Comparison of ENCODE assay signal across 23 cellular contexts in the genomic region with DNA sequence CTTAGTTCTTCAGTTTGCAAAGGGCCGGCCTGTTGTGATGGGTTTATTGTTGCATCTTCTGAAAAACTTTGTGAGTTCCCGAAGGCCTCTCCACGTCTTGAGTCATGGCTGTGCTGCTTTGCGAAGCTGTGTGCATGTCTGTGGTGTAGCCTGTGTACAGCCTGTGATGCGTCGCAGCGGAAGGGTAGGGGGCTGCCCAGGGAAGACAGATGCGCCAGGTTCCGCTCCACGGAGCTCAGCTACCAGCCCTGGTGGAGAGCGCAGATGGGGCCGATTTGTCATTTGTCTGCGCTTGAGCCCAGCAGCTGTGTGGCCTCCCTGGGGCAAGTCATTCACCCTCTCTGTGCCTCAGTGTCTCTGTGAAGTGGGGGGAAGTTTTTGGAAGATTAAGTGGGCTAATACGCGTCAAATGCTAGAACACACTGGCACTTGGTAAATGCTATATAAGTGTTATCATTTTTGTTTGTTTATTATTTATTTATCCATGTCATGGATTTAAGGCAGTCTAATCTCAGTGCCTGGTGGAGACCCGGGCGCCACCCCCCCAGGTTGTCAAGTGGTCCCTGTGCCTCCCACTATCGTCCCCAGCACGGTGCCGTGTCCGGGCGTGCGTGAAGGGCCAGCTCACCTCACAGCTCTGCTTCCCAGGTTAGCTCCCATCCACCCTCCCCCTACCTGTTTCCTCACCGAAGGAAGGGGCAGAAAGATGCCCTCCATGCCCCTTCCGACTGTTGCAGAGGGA. TPM values are rescaled to one million over a fixed set of nuclear protein-coding genes. Genes with fewer than 3 reads are reported as not detected.
DNase-seq lines count a peak whose midpoint lies in the region; ATAC-seq and TF ChIP-seq lines count a peak whose summit lies in the region.
"Had no signal": no experiment of that assay in that cellular context is flagged by ENCODE, and none has a peak within 500 bp of the region (broad histone marks: within the 10 kb centered on the region; RNA-seq: fewer than 3 reads in every experiment).

No MANE protein-coding gene starts in this region.

- no peak for ATAC-seq in natural killer cell
- ATAC-seq: activated CD8-positive, alpha-beta memory T cell treated with anti-CD3 and anti-CD28 coated beads, Interleukin-2, amount 10 ng/mL, durations not matched to agents 7 days and 5 days; activated naive CD4-positive, alpha-beta T cell treated with anti-CD3 and anti-CD28 coated beads, Interleukin-2, amount 50 U/mL, for 72 hours; GM23338; Right ventricle myocardium inferior had no signal

- H3K4me1 Mint-ChIP-seq in brain (peaks cover 54% of the 10 kb centered on the region), natural killer cell (peaks cover 0 to 4% of the 10 kb centered on the region in 2 donors)
- peaks cover 2% of the 10 kb centered on the region for H3K4me1 Mint-ChIP-seq in T-helper 2 cell treated with Interferon-gamma antibody and Interleukin-4, amounts not matched to agents 5 μg/mL and 100 μg/mL, for 36 hours (ENCODE audit: low read depth)
- H3K4me1 Mint-ChIP-seq: activated CD8-positive, alpha-beta memory T cell treated with anti-CD3 and anti-CD28 coated beads, Interleukin-2, amount 10 ng/mL, durations not matched to agents 7 days and 5 days; central memory CD8-positive, alpha-beta T cell had no signal

- H3K4me3 Mint-ChIP-seq in brain (no peak overlapping the region), natural killer cell (no peak overlapping the region)
- no peak overlapping the region for H3K4me3 Mint-ChIP-seq in T-helper 2 cell treated with Interferon-gamma antibody and Interleukin-4, amounts not matched to agents 5 μg/mL and 100 μg/mL, for 36 hours
- H3K4me3 Mint-ChIP-seq: activated CD4-positive, alpha-beta T cell treated with anti-CD3 and anti-CD28 coated beads, Interleukin-2, amount 10 ng/mL, durations not matched to agents 7 days and 5 days; activated CD8-positive, alpha-beta memory T cell treated with anti-CD3 and anti-CD28 coated beads, Interleukin-2, amount 10 ng/mL, durations not matched to agents 7 days and 5 days; central memory CD8-positive, alpha-beta T cell; GM23338 had no signal

- intact Hi-C loops in natural killer cell (cut with micrococcal nuclease) = no loop called here

- H3K36me3 Mint-ChIP-seq in brain = peaks cover 20% of the 10 kb centered on the region
- no peaks in the 10 kb centered on the region for H3K36me3 Mint-ChIP-seq in natural killer cell
- H3K36me3 Mint-ChIP-seq in T-helper 2 cell treated with Interferon-gamma antibody and Interleukin-4, amounts not matched to agents 5 μg/mL and 100 μg/mL, for 36 hours (ENCODE audit: low read depth) = no peaks in the 10 kb centered on the region
- H3K36me3 Mint-ChIP-seq: activated CD8-positive, alpha-beta memory T cell treated with anti-CD3 and anti-CD28 coated beads, Interleukin-2, amount 10 ng/mL, durations not matched to agents 7 days and 5 days; activated naive CD4-positive, alpha-beta T cell treated with anti-CD3 and anti-CD28 coated beads, Interleukin-2, amount 50 U/mL, for 72 hours had no signal

- H3K27ac Mint-ChIP-seq in brain = peak overlapping the region in 3 of 5 experiments; percentile 69 to 92 (median 90)
- H3K27ac Mint-ChIP-seq in natural killer cell = no peak overlapping the region
- H3K27ac Mint-ChIP-seq in T-helper 2 cell treated with Interferon-gamma antibody and Interleukin-4, amounts not matched to agents 5 μg/mL and 100 μg/mL, for 36 hours = no peak overlapping the region
- H3K27ac Mint-ChIP-seq: activated CD8-positive, alpha-beta memory T cell treated with anti-CD3 and anti-CD28 coated beads, Interleukin-2, amount 10 ng/mL, durations not matched to agents 7 days and 5 days; activated naive CD4-positive, alpha-beta T cell treated with anti-CD3 and anti-CD28 coated beads, Interleukin-2, amount 50 U/mL, for 72 hours; GM23338 had no signal

- DNase-seq in DMS 273 (lab: John Stamatoyannopoulos, UW; ENCODE audit: unreplicated experiment) (peak; percentile 57), DMS 273 treated with DMSO at 0.1 percent for 48 hours (lab: John Stamatoyannopoulos, UW) (no peak), NCI-H526 treated with DMSO at 0.1 percent for 48 hours (lab: John Stamatoyannopoulos, UW) (peak; percentile 11), natural killer cell (no peak), cortex of kidney (lab: John Stamatoyannopoulos, UW) (no peak)
- DNase-seq in T-helper 2 cell treated with Interferon-gamma antibody and Interleukin-4, amounts not matched to agents 5 μg/mL and 100 μg/mL, for 36 hours (ENCODE audit: low spot score) = no peak
- no peak for DNase-seq in stimulated activated naive CD4-positive, alpha-beta T cell treated with Interleukin-2 at 50 U/mL for 16 hours (lab: John Stamatoyannopoulos, UW)
- DNase-seq: activated CD4-positive, alpha-beta T cell treated with anti-CD3 and anti-CD28 coated beads, Interleukin-2, amount 10 ng/mL, durations not matched to agents 7 days and 5 days; activated CD8-positive, alpha-beta memory T cell treated with anti-CD3 and anti-CD28 coated beads, Interleukin-2, amount 10 ng/mL, durations not matched to agents 7 days and 5 days; aorta; dorsolateral prefrontal cortex; left ventricle myocardium inferior; NCI-H1092 treated with DMSO at 0.1 percent for 48 hours; NCI-H2081; NCI-H69; OCI-M1; stimulated activated CD4-positive, alpha-beta T cell treated with anti-CD3 and anti-CD28 coated beads, Interleukin-2, amount 100 ng/mL, for 48 hours; stimulated activated naive CD4-positive, alpha-beta T cell had no signal

- H3K9me3 Mint-ChIP-seq in brain = peaks cover 0 to 2% (median 0%) of the 10 kb centered on the region in 5 experiments
- H3K9me3 Mint-ChIP-seq in natural killer cell = no peaks in the 10 kb centered on the region
- H3K9me3 Mint-ChIP-seq in T-helper 2 cell treated with Interferon-gamma antibody and Interleukin-4, amounts not matched to agents 5 μg/mL and 100 μg/mL, for 36 hours = no peaks in the 10 kb centered on the region
- H3K9me3 Mint-ChIP-seq: activated CD4-positive, alpha-beta T cell treated with anti-CD3 and anti-CD28 coated beads, Interleukin-2, amount 10 ng/mL, durations not matched to agents 7 days and 5 days; activated naive CD4-positive, alpha-beta T cell treated with anti-CD3 and anti-CD28 coated beads, Interleukin-2, amount 50 U/mL, for 72 hours; central memory CD8-positive, alpha-beta T cell; GM23338 had no signal

- no peaks in the 10 kb centered on the region for H3K27me3 Mint-ChIP-seq in brain
- peaks cover 0 to 11% of the 10 kb centered on the region in 2 donors for H3K27me3 Mint-ChIP-seq in natural killer cell (ENCODE audit: low read depth in 2 of 2)
- no peaks in the 10 kb centered on the region for H3K27me3 Mint-ChIP-seq in T-helper 2 cell treated with Interferon-gamma antibody and Interleukin-4, amounts not matched to agents 5 μg/mL and 100 μg/mL, for 36 hours (ENCODE audit: low read depth)
- H3K27me3 Mint-ChIP-seq: activated CD4-positive, alpha-beta T cell treated with anti-CD3 and anti-CD28 coated beads, Interleukin-2, amount 10 ng/mL, durations not matched to agents 7 days and 5 days had no signal

- no peak for TF ChIP-seq CTCF in brain (conservative IDR thresholded peaks at IDR 0.05)
- no peak for TF ChIP-seq CTCF in natural killer cell (IDR thresholded peaks at IDR 0.05)

RNA-seq across cellular contexts. Expression of a gene that starts 8.4 kb away (rescaled TPM):
- polyA plus RNA-seq in brain (ENCODE audit: insufficient read depth, low read depth, low replicate concordance) = 19.1 TPM
- total RNA-seq in natural killer cell = 1 to 10 TPM; 1.0 to 4.1 (median 1.2) TPM

Comparison
In these comparisons a context has a peak if more than half of its experiments do, and no peak if none do; other contexts are left out.
1. DNase-seq: peak in DMS 273 (single experiment) and NCI-H526 treated with DMSO at 0.1 percent for 48 hours (single experiment); none in DMS 273 treated with DMSO at 0.1 percent for 48 hours (single experiment), natural killer cell (single experiment), T-helper 2 cell treated with Interferon-gamma antibody and Interleukin-4, amounts not matched to agents 5 μg/mL and 100 μg/mL, for 36 hours (single experiment), stimulated activated naive CD4-positive, alpha-beta T cell treated with Interleukin-2 at 50 U/mL for 16 hours (single experiment) and cortex of kidney (single experiment).
2. H3K27ac Mint-ChIP-seq: peak in brain (3 of 5); none in natural killer cell (0 of 2) and T-helper 2 cell treated with Interferon-gamma antibody and Interleukin-4, amounts not matched to agents 5 μg/mL and 100 μg/mL, for 36 hours (single experiment).